Comparison of ENCODE assay signal across 9 cellular contexts in the genomic region with DNA sequence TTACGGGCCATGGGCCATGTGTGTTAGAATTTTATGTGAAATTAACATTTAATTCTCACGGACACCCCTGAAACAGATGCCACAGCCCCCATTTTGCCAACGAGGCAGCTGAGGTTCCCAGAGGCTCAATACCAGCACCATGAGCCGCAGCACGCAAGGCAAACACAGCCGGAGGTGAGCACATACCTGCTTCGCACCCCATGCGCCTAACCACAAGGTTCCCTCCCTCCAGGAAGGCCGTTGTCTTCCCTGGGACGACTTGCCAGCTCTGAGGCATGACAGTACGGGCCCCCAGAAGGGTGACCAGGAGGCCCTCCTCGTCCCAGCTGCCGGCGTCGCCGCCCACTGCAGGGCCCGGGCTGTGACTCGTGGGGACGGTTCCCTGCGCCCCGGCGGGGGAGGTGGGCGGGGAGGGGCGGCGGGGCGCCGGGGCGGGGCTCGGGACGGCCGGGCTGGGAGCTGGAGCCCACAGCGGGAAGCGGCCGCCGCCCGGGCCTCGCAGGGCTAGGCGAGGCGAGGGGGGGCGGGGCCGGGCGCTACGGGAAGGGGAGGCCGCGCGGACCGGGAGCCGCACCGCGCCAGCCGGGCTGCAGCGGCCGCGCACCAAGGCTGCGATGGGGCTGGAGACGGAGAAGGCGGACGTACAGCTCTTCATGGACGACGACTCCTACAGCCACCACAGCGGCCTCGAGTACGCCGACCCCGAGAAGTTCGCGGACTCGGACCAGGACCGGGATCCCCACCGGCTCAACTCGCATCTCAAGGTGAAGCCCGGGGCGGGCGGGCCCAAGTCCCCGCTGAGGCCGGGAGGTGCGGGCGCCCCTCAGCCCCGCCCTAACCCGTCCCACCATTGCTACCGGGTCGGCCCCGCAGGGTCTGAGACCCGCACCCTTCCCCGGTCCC. TPM values are rescaled to one million over a fixed set of nuclear protein-coding genes. Genes with fewer than 3 reads are reported as not detected.
DNase-seq lines count a peak whose midpoint lies in the region; TF ChIP-seq lines count a peak whose summit lies in the region.
"Had no signal": no experiment of that assay in that cellular context is flagged by ENCODE, and none has a peak within 500 bp of the region (broad histone marks: within the 10 kb centered on the region; RNA-seq: fewer than 3 reads in every experiment).

A gene with protein sequence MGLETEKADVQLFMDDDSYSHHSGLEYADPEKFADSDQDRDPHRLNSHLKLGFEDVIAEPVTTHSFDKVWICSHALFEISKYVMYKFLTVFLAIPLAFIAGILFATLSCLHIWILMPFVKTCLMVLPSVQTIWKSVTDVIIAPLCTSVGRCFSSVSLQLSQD (plus strand): TSS at position 571 of the 903 bp plus-strand sequence. CDS start 44 bp downstream, at position 615.

- in situ Hi-C loops in KBM-7 (cut with MboI; ENCODE audit: low pct_unique_long_range_greater_than_20kb, low sequenced_read_pairs): no loop called here

- no peaks in the 10 kb centered on the region for H3K36me3 Mint-ChIP-seq in activated CD4-positive, alpha-beta memory T cell treated with anti-CD3 and anti-CD28 coated beads, Interleukin-2, amount 10 ng/mL, durations not matched to agents 7 days and 5 days (ENCODE audit: low read depth)

- H3K9me3 ChIP-seq in esophagus muscularis mucosa: no peaks in the 10 kb centered on the region
- no peaks in the 10 kb centered on the region for H3K9me3 ChIP-seq in mucosa of stomach (ENCODE audit: control insufficient read depth, low read length)
- H3K9me3 ChIP-seq: neutrophil had no signal

- H3K9me3 Mint-ChIP-seq in activated CD4-positive, alpha-beta memory T cell treated with anti-CD3 and anti-CD28 coated beads, Interleukin-2, amount 10 ng/mL, durations not matched to agents 7 days and 5 days: no peaks in the 10 kb centered on the region

- TF ChIP-seq CTCF in esophagus muscularis mucosa (IDR thresholded peaks at IDR 0.05): no peak

- H3K27me3 ChIP-seq in esophagus muscularis mucosa (no peaks in the 10 kb centered on the region), mucosa of stomach (ENCODE audit: control insufficient read depth, insufficient read depth, low read length) (peaks cover 18% of the 10 kb centered on the region)

- no peak within 1 kb of the TSS for H3K27ac Mint-ChIP-seq in activated CD4-positive, alpha-beta memory T cell treated with anti-CD3 and anti-CD28 coated beads, Interleukin-2, amount 10 ng/mL, durations not matched to agents 7 days and 5 days

- peak within 1 kb of the TSS; percentile 66 to 91 (median 88) for H3K4me3 ChIP-seq in esophagus muscularis mucosa
- peak within 1 kb of the TSS; percentile 48 for H3K4me3 ChIP-seq in mucosa of stomach (ENCODE audit: low read length)

- no peak for TF ChIP-seq EP300 in esophagus muscularis mucosa (IDR thresholded peaks at IDR 0.05)

- H3K27me3 Mint-ChIP-seq in activated CD4-positive, alpha-beta memory T cell treated with anti-CD3 and anti-CD28 coated beads, Interleukin-2, amount 10 ng/mL, durations not matched to agents 7 days and 5 days: peaks cover 61% of the 10 kb centered on the region

- CTCF ChIA-PET in activated CD4-positive, alpha-beta memory T cell treated with anti-CD3 and anti-CD28 coated beads, Interleukin-2, amount 10 ng/mL, durations not matched to agents 7 days and 5 days (lab: Charles Lee): no interaction called here

- peak within 1 kb of the TSS; percentile 40 for H3K4me3 Mint-ChIP-seq in activated CD4-positive, alpha-beta memory T cell treated with anti-CD3 and anti-CD28 coated beads, Interleukin-2, amount 10 ng/mL, durations not matched to agents 7 days and 5 days

- peaks cover 0 to 4% (median 0%) of the 10 kb centered on the region in 4 donors for H3K36me3 ChIP-seq in esophagus muscularis mucosa
- no peaks in the 10 kb centered on the region for H3K36me3 ChIP-seq in mucosa of stomach (ENCODE audit: control insufficient read depth, insufficient read depth, low read length)
- H3K36me3 ChIP-seq: neutrophil had no signal

- intact Hi-C loops in esophagus muscularis mucosa (cut with DNase I): loop anchor here (5.0 kb wide), 1 partner anchor 52 kb away; no protein-coding TSS in a partner anchor

- peak; percentile 30 for DNase-seq in stimulated activated CD4-positive, alpha-beta T cell treated with anti-CD3 and anti-CD28 coated beads, Interleukin-15, amount 100 ng/mL, for 24 hours
- no peak for DNase-seq in stimulated activated CD4-positive, alpha-beta T cell treated with anti-CD3 and anti-CD28 coated beads, Interleukin-4, amount 100 ng/mL, for 4 hours
- DNase-seq in HK-2 (ENCODE audit: unreplicated experiment): peak; percentile 88
- peak; percentile 18 for DNase-seq in activated CD4-positive, alpha-beta memory T cell treated with anti-CD3 and anti-CD28 coated beads, Interleukin-2, amount 10 ng/mL, durations not matched to agents 7 days and 5 days
- DNase-seq in esophagus muscularis mucosa (ENCODE audit: extremely low spot score): no peak
- DNase-seq in ureter (ENCODE audit: low spot score): peak; percentile 71
- no peak for DNase-seq in KBM-7

- peaks cover 10% of the 10 kb centered on the region for H3K4me1 Mint-ChIP-seq in activated CD4-positive, alpha-beta memory T cell treated with anti-CD3 and anti-CD28 coated beads, Interleukin-2, amount 10 ng/mL, durations not matched to agents 7 days and 5 days

- POLR2A ChIA-PET in activated CD4-positive, alpha-beta memory T cell treated with anti-CD3 and anti-CD28 coated beads, Interleukin-2, amount 10 ng/mL, durations not matched to agents 7 days and 5 days (lab: Charles Lee): no interaction called here

- peak within 1 kb of the TSS; percentile 94 to 99 (median 98) for H3K27ac ChIP-seq in esophagus muscularis mucosa (replicated peaks in 1 of 4)
- H3K27ac ChIP-seq: neutrophil had no signal

- 35% methylated on average over 3 of the region's 85 CpGs for WGBS in esophagus muscularis mucosa

- H3K9ac ChIP-seq in mucosa of stomach (ENCODE audit: low read length): peak within 1 kb of the TSS; percentile 81

- H3K4me1 ChIP-seq in esophagus muscularis mucosa: peaks cover 26 to 67% (median 48%) of the 10 kb centered on the region in 4 donors
- H3K4me1 ChIP-seq in mucosa of stomach (ENCODE audit: control insufficient read depth, insufficient read depth, low read length): peaks cover 29% of the 10 kb centered on the region

- TF ChIP-seq POLR2A in esophagus muscularis mucosa (IDR thresholded peaks at IDR 0.05; ENCODE audit: low read depth): no peak

RNA-seq across cellular contexts. Expression of the gene that starts here (rescaled TPM):
- total RNA-seq in activated CD4-positive, alpha-beta memory T cell treated with anti-CD3 and anti-CD28 coated beads, Interleukin-2, amount 10 ng/mL, durations not matched to agents 7 days and 5 days: not detected
- total RNA-seq in esophagus muscularis mucosa (100 to 1,000 TPM; 125 to 148 (median 129) TPM), ureter (64.4 TPM)

Comparison
In these comparisons a context has a peak if more than half of its experiments do, and no peak if none do; other contexts are left out.
1. RNA of the gene that starts here (total RNA-seq): 125 to 148 TPM in esophagus muscularis mucosa and 64.4 TPM in ureter (single experiment); not detected in activated CD4-positive, alpha-beta memory T cell treated with anti-CD3 and anti-CD28 coated beads, Interleukin-2, amount 10 ng/mL, durations not matched to agents 7 days and 5 days; every median in the first group is over 10 times any median in the second.
2. DNase-seq: peak in stimulated activated CD4-positive, alpha-beta T cell treated with anti-CD3 and anti-CD28 coated beads, Interleukin-15, amount 100 ng/mL, for 24 hours (single experiment), HK-2 (single experiment) and ureter (single experiment); none in stimulated activated CD4-positive, alpha-beta T cell treated with anti-CD3 and anti-CD28 coated beads, Interleukin-4, amount 100 ng/mL, for 4 hours (0 of 2), esophagus muscularis mucosa (single experiment) and KBM-7 (single experiment).
3. Peak in DNase-seq in activated CD4-positive, alpha-beta memory T cell treated with anti-CD3 and anti-CD28 coated beads, Interleukin-2, amount 10 ng/mL, durations not matched to agents 7 days and 5 days; RNA of the gene not detected or under 1 TPM.